Comparison of ENCODE assay signal across 7 cellular contexts in the genomic region with DNA sequence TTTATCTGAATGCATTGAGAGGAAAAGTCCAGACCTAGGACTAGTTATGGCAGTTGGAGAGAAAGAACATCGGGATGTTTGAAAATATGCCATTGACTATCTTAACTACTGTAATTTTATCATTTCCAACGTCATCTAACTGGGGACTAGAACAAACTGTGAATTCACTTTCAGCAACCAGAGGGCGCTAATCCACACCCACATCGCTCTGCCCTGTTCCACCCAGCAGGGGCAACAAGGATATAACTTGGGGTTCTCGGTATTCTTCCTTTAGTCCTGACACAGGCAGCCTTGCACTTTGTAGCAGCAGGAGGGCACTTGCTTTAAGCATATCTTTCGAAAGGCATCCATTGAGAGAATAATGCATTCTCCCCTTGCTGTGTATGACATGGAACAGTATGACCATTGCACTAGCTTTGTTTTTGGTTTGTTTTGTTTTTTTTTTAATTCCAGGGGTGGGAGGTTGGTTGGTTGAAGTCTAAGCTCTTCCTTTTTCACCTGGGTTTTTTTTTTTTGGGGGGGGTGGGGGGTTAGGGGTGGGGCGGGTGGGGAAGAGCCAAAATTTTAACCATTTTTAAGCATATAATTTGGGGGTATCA. TPM values are rescaled to one million over a fixed set of nuclear protein-coding genes. Genes with fewer than 3 reads are reported as not detected.
DNase-seq lines count a peak whose midpoint lies in the region; ATAC-seq and TF ChIP-seq lines count a peak whose summit lies in the region.

No MANE protein-coding gene starts in this region.

- H3K4me3 ChIP-seq in WI38 (ENCODE audit: low read depth, low read length) (no peak overlapping the region), cardiac fibroblast (replicated peaks in 1 of 2; ENCODE audit: low read depth in 2 of 2, low read length in 2 of 2) (no peak overlapping the region)

- intact Hi-C loops in left colon (cut with DNase I, micrococcal nuclease) = loop anchor here in 1 of 2 donors (5.0 to 10.0 kb wide), 2 partner anchors 191 to 269 kb away; no protein-coding TSS in a partner anchor

- in situ Hi-C loops in GM13977 (cut with MboI; ENCODE audit: low pct_unique_long_range_greater_than_20kb, low sequenced_read_pairs, unreplicated experiment) = loop anchor here (10.0 kb wide), 2 partner anchors 171 to 271 kb away; no protein-coding TSS in a partner anchor

- DNase-seq in GM13977 (ENCODE audit: low spot score) = peak; percentile 73
- peak; percentile 58 for DNase-seq in NCI-H2227 (lab: John Stamatoyannopoulos, UW; ENCODE audit: unreplicated experiment)
- DNase-seq in cardiac fibroblast (ENCODE audit: low read depth in 2 of 2) = peak; percentile 81 to 85
- peak; percentile 47 to 65 for DNase-seq in left colon
- DNase-seq in stimulated activated CD4-positive, alpha-beta T cell treated with anti-CD3 and anti-CD28 coated beads, TNF-alpha, amount 100 ng/mL, for 48 hours (ENCODE audit: low read depth in 3 of 3) = peak in 2 of 3 donors; percentile 28 to 45

- peak; percentile 77 for TF ChIP-seq CTCF in GM13977 (IDR thresholded peaks at IDR 0.05; ENCODE audit: extremely low read depth, insufficient read depth, missing control alignments)
- peak; percentile 83 for TF ChIP-seq CTCF in WI38 (IDR thresholded peaks at IDR 0.05; ENCODE audit: low read depth, low read length)
- peak; percentile 91 for TF ChIP-seq CTCF in cardiac fibroblast (IDR thresholded peaks at IDR 0.05; ENCODE audit: low read depth, low read length)

- ATAC-seq in HG02885 (IDR thresholded peaks at IDR 0.05; ENCODE audit: poor library complexity, unreplicated experiment) (peak; percentile 66), left colon (peak; percentile 88)

RNA-seq across cellular contexts. Expression of a gene that starts 31.5 kb away (rescaled TPM):
- total RNA-seq in left colon = 10 to 100 TPM; 25.1 to 30.7 TPM
